Comparison of ENCODE assay signal across 25 cellular contexts in genomic region chr16:86380045-86380444, GRCh38.
"Had no signal": no experiment of that assay in that cellular context is flagged by ENCODE, and none has a peak within 500 bp of the region (broad histone marks: within the 10 kb centered on the region; RNA-seq: fewer than 3 reads in every experiment).

No MANE protein-coding gene starts in this region.

- ATAC-seq: left colon; left ventricle myocardium superior; lower lobe of right lung; natural killer cell; psoas muscle; right cardiac atrium; stimulated activated naive B cell treated with anti-CD40 and anti-IgM and Interleukin-4, amounts not matched to agents 10 μg/mL and 1 μg/mL and 100 μg/mL, for 72 hours; upper lobe of right lung had no signal

- H3K27ac ChIP-seq: dorsolateral prefrontal cortex, lower lobe of right lung, neutrophil, parathyroid adenoma, psoas muscle, thoracic aorta, transverse colon, upper lobe of right lung, uterus had no signal

- DNase-seq: dorsolateral prefrontal cortex; effector CD4-positive, alpha-beta T cell; hypothalamus; immature natural killer cell; islet precursor cell; kidney glomerular epithelial cell; left ventricle myocardium superior; lower lobe of right lung; natural killer cell; psoas muscle; small intestine; stimulated activated CD4-positive, alpha-beta T cell treated with anti-CD3 and anti-CD28 coated beads, Interleukin-15, amount 100 ng/mL, for 24 hours; stimulated activated CD4-positive, alpha-beta T cell treated with anti-CD3 and anti-CD28 coated beads, Interleukin-2, amount 100 ng/mL, for 48 hours; stimulated activated naive B cell treated with anti-CD40 and anti-IgM and Interleukin-4, amounts not matched to agents 10 μg/mL and 1 μg/mL and 100 μg/mL, for 72 hours; transverse colon; upper lobe of right lung; uterus had no signal

- H3K27ac Mint-ChIP-seq: immature natural killer cell; natural killer cell; stimulated activated naive B cell treated with anti-CD40 and anti-IgM and Interleukin-4, amounts not matched to agents 10 μg/mL and 1 μg/mL and 100 μg/mL, for 72 hours; stimulated activated naive CD8-positive, alpha-beta T cell treated with anti-CD3 and anti-CD28 coated beads, Interleukin-15, Interleukin-2, amounts not matched to agents 100 ng/mL and 50 ng/mL, for 24 hours had no signal

- H3K9ac ChIP-seq: parathyroid adenoma had no signal

- H3K36me3 Mint-ChIP-seq: immature natural killer cell; natural killer cell; stimulated activated naive B cell treated with anti-CD40 and anti-IgM and Interleukin-4, amounts not matched to agents 10 μg/mL and 1 μg/mL and 100 μg/mL, for 72 hours had no signal

- FAIRE-seq: colon, frontal cortex, small intestine had no signal

- H3K27me3 ChIP-seq: transverse colon, upper lobe of right lung, uterus had no signal

- H3K9me3 ChIP-seq: lower lobe of right lung, neutrophil, thoracic aorta, transverse colon, upper lobe of right lung, uterus had no signal

- H3K4me3 Mint-ChIP-seq: immature natural killer cell; natural killer cell; stimulated activated naive B cell treated with anti-CD40 and anti-IgM and Interleukin-4, amounts not matched to agents 10 μg/mL and 1 μg/mL and 100 μg/mL, for 72 hours; stimulated activated naive CD8-positive, alpha-beta T cell treated with anti-CD3 and anti-CD28 coated beads, Interleukin-15, Interleukin-2, amounts not matched to agents 100 ng/mL and 50 ng/mL, for 24 hours had no signal

- H3K4me1 Mint-ChIP-seq: immature natural killer cell had no signal

- H3K4me3 ChIP-seq: dorsolateral prefrontal cortex, lower lobe of right lung, psoas muscle, thoracic aorta, transverse colon, upper lobe of right lung, uterus had no signal

- H2AFZ ChIP-seq: parathyroid adenoma had no signal

- H3K36me3 ChIP-seq: lower lobe of right lung, neutrophil, thoracic aorta, transverse colon, upper lobe of right lung, uterus had no signal

- H3K4me1 ChIP-seq: lower lobe of right lung, parathyroid adenoma, psoas muscle, upper lobe of right lung, uterus had no signal

- H3K9me3 Mint-ChIP-seq: immature natural killer cell; natural killer cell; stimulated activated naive CD8-positive, alpha-beta T cell treated with anti-CD3 and anti-CD28 coated beads, Interleukin-15, Interleukin-2, amounts not matched to agents 100 ng/mL and 50 ng/mL, for 24 hours had no signal

- H3K79me2 ChIP-seq: parathyroid adenoma had no signal
